ENCODE assay signal across 1 cellular context in the genomic region with DNA sequence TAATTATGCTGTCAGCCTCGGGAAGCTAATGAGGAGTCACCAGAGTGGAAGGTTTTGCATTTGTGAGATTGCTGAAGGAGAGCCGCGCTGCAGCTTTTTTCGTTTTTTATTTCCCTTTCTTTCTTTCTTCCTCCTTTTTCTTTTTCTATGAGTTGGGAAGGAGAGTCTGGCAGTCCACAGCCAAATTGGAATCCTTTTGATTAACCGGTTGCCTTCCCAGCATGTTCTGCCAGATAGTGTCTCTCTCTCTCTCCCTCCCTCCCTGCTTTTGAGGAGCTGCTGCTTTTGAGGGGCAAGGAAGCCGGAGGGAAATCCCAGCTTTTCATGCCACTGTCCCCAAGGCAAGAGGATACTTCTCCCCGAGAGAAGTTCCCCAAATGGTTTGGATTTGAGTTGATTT.
TF ChIP-seq lines count a peak whose summit lies in the region.

No MANE protein-coding gene starts in this region.

TF ChIP-seq in HEK293, 187 proteins besides CTCF, POLR2A, EP300 and RAD21 (continued from another document):
- TF ChIP-seq ZNF391 (tag by site-specific recombination; IDR thresholded peaks at IDR 0.05; ENCODE audit: borderline replicate concordance, low read depth) (no peak), ZNF501 (tag by site-specific recombination; IDR thresholded peaks at IDR 0.05) (no peak), ZNF335 (tag by site-specific recombination; conservative IDR thresholded peaks at IDR 0.05) (0 out of 2 replicates have a peak, but pooled peaks have one; percentile 7), KLF10 (tag by site-specific recombination; IDR thresholded peaks at IDR 0.05) (no peak), ZNF366 (tag by site-specific recombination; conservative IDR thresholded peaks at IDR 0.05) (peak; percentile 65), SETDB1 (IDR thresholded peaks at IDR 0.05; ENCODE audit: insufficient read length, low read length) (no peak), ZNF48 (tag by site-specific recombination; IDR thresholded peaks at IDR 0.05) (no peak), HOXA7 (CRISPR knock-in tag; IDR thresholded peaks at IDR 0.05; ENCODE audit: borderline replicate concordance) (no peak), ZBTB17 (tag by site-specific recombination; IDR thresholded peaks at IDR 0.05) (no peak), ZNF132 (tag by site-specific recombination; IDR thresholded peaks at IDR 0.05; ENCODE audit: borderline replicate concordance) (no peak), ZSCAN23 (tag by site-specific recombination; IDR thresholded peaks at IDR 0.05) (no peak), ZNF311 (tag by site-specific recombination; IDR thresholded peaks at IDR 0.05; ENCODE audit: borderline replicate concordance) (no peak), ZNF571 (tag by site-specific recombination; IDR thresholded peaks at IDR 0.05) (no peak), ZNF175 (tag by site-specific recombination; IDR thresholded peaks at IDR 0.05) (no peak), ZNF23 (tag by site-specific recombination; IDR thresholded peaks at IDR 0.05; ENCODE audit: borderline replicate concordance) (no peak)
- TF ChIP-seq, protein P1, sequence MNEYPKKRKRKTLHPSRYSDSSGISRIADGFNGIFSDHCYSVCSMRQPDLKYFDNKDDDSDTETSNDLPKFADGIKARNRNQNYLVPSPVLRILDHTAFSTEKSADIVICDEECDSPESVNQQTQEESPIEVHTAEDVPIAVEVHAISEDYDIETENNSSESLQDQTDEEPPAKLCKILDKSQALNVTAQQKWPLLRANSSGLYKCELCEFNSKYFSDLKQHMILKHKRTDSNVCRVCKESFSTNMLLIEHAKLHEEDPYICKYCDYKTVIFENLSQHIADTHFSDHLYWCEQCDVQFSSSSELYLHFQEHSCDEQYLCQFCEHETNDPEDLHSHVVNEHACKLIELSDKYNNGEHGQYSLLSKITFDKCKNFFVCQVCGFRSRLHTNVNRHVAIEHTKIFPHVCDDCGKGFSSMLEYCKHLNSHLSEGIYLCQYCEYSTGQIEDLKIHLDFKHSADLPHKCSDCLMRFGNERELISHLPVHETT (tag by site-specific recombination; IDR thresholded peaks at IDR 0.05): no peak
- TF ChIP-seq, protein P2, sequence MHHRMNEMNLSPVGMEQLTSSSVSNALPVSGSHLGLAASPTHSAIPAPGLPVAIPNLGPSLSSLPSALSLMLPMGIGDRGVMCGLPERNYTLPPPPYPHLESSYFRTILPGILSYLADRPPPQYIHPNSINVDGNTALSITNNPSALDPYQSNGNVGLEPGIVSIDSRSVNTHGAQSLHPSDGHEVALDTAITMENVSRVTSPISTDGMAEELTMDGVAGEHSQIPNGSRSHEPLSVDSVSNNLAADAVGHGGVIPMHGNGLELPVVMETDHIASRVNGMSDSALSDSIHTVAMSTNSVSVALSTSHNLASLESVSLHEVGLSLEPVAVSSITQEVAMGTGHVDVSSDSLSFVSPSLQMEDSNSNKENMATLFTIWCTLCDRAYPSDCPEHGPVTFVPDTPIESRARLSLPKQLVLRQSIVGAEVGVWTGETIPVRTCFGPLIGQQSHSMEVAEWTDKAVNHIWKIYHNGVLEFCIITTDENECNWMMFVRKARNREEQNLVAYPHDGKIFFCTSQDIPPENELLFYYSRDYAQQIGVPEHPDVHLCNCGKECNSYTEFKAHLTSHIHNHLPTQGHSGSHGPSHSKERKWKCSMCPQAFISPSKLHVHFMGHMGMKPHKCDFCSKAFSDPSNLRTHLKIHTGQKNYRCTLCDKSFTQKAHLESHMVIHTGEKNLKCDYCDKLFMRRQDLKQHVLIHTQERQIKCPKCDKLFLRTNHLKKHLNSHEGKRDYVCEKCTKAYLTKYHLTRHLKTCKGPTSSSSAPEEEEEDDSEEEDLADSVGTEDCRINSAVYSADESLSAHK (tag by site-specific recombination; IDR thresholded peaks at IDR 0.05): no peak
- TF ChIP-seq, protein P3, sequence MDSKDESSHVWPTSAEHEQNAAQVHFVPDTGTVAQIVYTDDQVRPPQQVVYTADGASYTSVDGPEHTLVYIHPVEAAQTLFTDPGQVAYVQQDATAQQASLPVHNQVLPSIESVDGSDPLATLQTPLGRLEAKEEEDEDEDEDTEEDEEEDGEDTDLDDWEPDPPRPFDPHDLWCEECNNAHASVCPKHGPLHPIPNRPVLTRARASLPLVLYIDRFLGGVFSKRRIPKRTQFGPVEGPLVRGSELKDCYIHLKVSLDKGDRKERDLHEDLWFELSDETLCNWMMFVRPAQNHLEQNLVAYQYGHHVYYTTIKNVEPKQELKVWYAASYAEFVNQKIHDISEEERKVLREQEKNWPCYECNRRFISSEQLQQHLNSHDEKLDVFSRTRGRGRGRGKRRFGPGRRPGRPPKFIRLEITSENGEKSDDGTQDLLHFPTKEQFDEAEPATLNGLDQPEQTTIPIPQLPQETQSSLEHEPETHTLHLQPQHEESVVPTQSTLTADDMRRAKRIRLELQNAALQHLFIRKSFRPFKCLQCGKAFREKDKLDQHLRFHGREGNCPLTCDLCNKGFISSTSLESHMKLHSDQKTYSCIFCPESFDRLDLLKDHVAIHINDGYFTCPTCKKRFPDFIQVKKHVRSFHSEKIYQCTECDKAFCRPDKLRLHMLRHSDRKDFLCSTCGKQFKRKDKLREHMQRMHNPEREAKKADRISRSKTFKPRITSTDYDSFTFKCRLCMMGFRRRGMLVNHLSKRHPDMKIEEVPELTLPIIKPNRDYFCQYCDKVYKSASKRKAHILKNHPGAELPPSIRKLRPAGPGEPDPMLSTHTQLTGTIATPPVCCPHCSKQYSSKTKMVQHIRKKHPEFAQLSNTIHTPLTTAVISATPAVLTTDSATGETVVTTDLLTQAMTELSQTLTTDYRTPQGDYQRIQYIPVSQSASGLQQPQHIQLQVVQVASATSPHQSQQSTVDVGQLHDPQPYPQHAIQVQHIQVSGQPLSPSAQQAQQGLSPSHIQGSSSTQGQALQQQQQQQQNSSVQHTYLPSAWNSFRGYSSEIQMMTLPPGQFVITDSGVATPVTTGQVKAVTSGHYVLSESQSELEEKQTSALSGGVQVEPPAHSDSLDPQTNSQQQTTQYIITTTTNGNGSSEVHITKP (tag by site-specific recombination; IDR thresholded peaks at IDR 0.05): 0 out of 2 replicates have a peak, but pooled peaks have one; percentile 4
